1 cellular context compared by ENCODE assay signal in genomic region chr13:114136576-114136975, GRCh38.
TF ChIP-seq lines count a peak whose summit lies in the region.

No MANE protein-coding gene starts in this region.

TF ChIP-seq in IMR-90, 13 proteins besides CTCF, POLR2A, EP300 and RAD21 (continued from another document):
- TF ChIP-seq RCOR1 (IDR thresholded peaks at IDR 0.05; ENCODE audit: insufficient replicate concordance, low read length) = no peak
- no peak for TF ChIP-seq MXI1 (IDR thresholded peaks at IDR 0.05; ENCODE audit: borderline replicate concordance, low read depth, low read length)
- TF ChIP-seq RFX5 (IDR thresholded peaks at IDR 0.05; ENCODE audit: low read depth, low read length) = no peak
- TF ChIP-seq NFE2L2 (IDR thresholded peaks at IDR 0.05; ENCODE audit: low read depth, low read length) = no peak
- TF ChIP-seq FOS (IDR thresholded peaks at IDR 0.05; ENCODE audit: low read depth, low read length) = no peak
